In genomic region chr20:51206032-51206662, GRCh38 we compare ENCODE assay signal across 1 cellular context.
A peak's percentile ranks its signal among the peaks of the same experiment; 100 is the strongest.
TF ChIP-seq lines count a peak whose summit lies in the region.

No MANE protein-coding gene starts in this region.

TF ChIP-seq in H1, 55 proteins besides CTCF, POLR2A, EP300 and RAD21 (continued from another document):
- peak; percentile 55 for TF ChIP-seq USF2 (IDR thresholded peaks at IDR 0.05; ENCODE audit: low read length)
